26 cellular contexts compared by ENCODE assay signal in the genomic region with DNA sequence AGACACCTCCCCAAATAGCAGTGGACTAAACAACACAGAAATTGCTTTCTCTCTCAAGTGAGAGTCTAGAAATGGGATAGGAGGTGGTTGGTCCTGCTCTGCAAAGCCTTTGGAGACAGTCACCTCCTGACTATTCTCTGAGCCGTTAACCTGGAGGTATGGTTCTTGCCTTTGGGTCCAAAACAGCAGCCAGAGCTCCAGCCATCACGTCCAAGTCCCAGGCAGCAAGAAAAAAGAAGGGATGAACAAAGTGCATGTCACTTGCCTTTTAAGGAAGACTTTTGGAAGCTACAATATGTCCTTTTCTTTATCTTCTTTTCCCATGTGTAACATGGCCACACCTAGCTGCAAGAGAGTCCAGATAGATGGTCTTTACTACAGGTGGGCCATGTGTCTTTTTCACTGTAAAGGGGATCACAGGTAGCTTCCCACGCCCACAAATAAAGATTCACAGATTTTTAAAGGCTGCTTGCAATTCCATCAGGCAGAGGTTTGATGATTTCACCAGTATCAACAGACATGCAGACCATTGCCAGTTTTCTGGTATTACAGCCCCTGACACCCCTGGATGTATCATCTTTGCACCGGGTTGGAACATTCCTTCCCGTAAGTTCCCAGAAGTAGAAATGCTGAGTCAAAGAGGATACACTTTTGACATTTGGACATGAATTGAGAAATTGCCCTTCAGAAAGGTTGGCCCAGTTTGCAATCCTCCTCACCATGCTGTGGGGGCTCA.
A peak's percentile ranks its signal among the peaks of the same experiment; 100 is the strongest.
DNase-seq lines count a peak whose midpoint lies in the region; ATAC-seq and TF ChIP-seq lines count a peak whose summit lies in the region.
"Had no signal": no experiment of that assay in that cellular context is flagged by ENCODE, and none has a peak within 500 bp of the region (broad histone marks: within the 10 kb centered on the region; RNA-seq: fewer than 3 reads in every experiment).

No MANE protein-coding gene starts in this region.

- DNase-seq in cardiac septum (ENCODE audit: low spot score) (peak; percentile 38), right atrium auricular region (ENCODE audit: low spot score) (no peak), choroid plexus epithelial cell (ENCODE audit: low read depth) (peak; percentile 69), left lobe of liver (ENCODE audit: low spot score) (peak; percentile 59), NCI-H526 (lab: John Stamatoyannopoulos, UW) (no peak), caudate nucleus (lab: John Stamatoyannopoulos, UW) (no peak)
- no peak for DNase-seq in activated CD4-positive, alpha-beta T cell treated with anti-CD3 and anti-CD28 coated beads for 48 hours
- DNase-seq: activated CD4-positive, alpha-beta T cell treated with anti-CD3 and anti-CD28 coated beads for 1 hour; activated CD8-positive, alpha-beta memory T cell treated with anti-CD3 and anti-CD28 coated beads, Interleukin-2, amount 10 ng/mL, durations not matched to agents 7 days and 5 days; activated effector memory CD4-positive, alpha-beta T cell treated with Interleukin-2 at 50 U/mL for 16 hours; amygdala; CD4-positive, CD25-positive, alpha-beta regulatory T cell; cerebellar nuclear complex; DMS153; effector memory CD8-positive, alpha-beta T cell; foreskin melanocyte; HCEC 1CT; hypothalamus; kidney; MV-4-11; NCI-H2081; NK-92 treated with Interleukin-12 subunit alpha and Interleukin-12 subunit beta, amount 100 ng/mL, for 24 hours; small intestine; stimulated activated CD4-positive, alpha-beta T cell treated with anti-CD3 and anti-CD28 coated beads, Interleukin-2, amount 100 ng/mL, for 48 hours; upper lobe of right lung had no signal

- H3K9me3 ChIP-seq in right atrium auricular region, result peaks cover 0 to 9% of the 10 kb centered on the region in 2 donors
- H3K9me3 ChIP-seq: upper lobe of right lung had no signal

- no peaks in the 10 kb centered on the region for H3K27me3 ChIP-seq in right atrium auricular region
- H3K27me3 ChIP-seq: upper lobe of right lung had no signal

- no peaks in the 10 kb centered on the region for H3K36me3 ChIP-seq in right atrium auricular region
- H3K36me3 ChIP-seq: upper lobe of right lung had no signal

- intact Hi-C loops in cardiac septum (cut with DNase I), result no loop called here

- no peak overlapping the region for H3K27ac ChIP-seq in right atrium auricular region
- no peak overlapping the region for H3K27ac ChIP-seq in caudate nucleus (ENCODE audit: low read depth, low read length)
- H3K27ac ChIP-seq: upper lobe of right lung had no signal

- TF ChIP-seq CTCF in right atrium auricular region (IDR thresholded peaks at IDR 0.05) (no peak), choroid plexus epithelial cell (conservative IDR thresholded peaks at IDR 0.05; ENCODE audit: low read depth, low read length) (no peak)

- ATAC-seq in left lobe of liver (peak; percentile 38), GM18873 (IDR thresholded peaks at IDR 0.05; ENCODE audit: low FRiP score, unreplicated experiment) (no peak)
- ATAC-seq: activated CD8-positive, alpha-beta memory T cell treated with anti-CD3 and anti-CD28 coated beads, Interleukin-2, amount 10 ng/mL, durations not matched to agents 7 days and 5 days; effector memory CD8-positive, alpha-beta T cell had no signal

- H3K4me3 ChIP-seq in right atrium auricular region (no peak overlapping the region), choroid plexus epithelial cell (ENCODE audit: low read depth, low read length) (no peak overlapping the region)
- H3K4me3 ChIP-seq: upper lobe of right lung had no signal

- H3K4me1 ChIP-seq in right atrium auricular region, result no peaks in the 10 kb centered on the region
- H3K4me1 ChIP-seq: upper lobe of right lung had no signal

Comparison
In these comparisons a context has a peak if more than half of its experiments do, and no peak if none do; other contexts are left out.
1. DNase-seq: peak in cardiac septum (single experiment), choroid plexus epithelial cell (single experiment) and left lobe of liver (single experiment); none in right atrium auricular region (single experiment), NCI-H526 (0 of 2), activated CD4-positive, alpha-beta T cell treated with anti-CD3 and anti-CD28 coated beads for 48 hours (single experiment) and caudate nucleus (0 of 61).